In the genomic region with DNA sequence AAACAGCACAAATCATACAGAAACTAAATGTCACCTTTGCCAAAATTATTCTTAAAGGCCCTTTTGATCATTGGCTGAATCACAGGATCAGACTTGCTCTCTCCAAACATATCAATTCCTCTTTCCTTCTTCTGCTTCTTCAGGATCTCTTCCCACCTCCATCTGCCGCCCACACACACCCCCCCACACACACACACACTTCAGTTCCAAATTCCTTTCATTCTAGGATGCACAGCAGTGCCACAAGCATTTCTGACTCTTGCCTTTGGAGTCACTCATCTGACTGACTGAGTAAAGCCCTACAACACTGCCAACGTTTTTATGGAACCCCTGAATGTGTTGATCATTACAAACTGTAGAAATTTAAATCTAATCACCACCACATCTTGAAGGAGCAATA, we compare ENCODE assay signal across 24 cellular contexts. TPM values are rescaled to one million over a fixed set of nuclear protein-coding genes. Genes with fewer than 3 reads are reported as not detected.
DNase-seq lines count a peak whose midpoint lies in the region; ATAC-seq, FAIRE-seq and TF ChIP-seq lines count a peak whose summit lies in the region.
"Had no signal": no experiment of that assay in that cellular context is flagged by ENCODE, and none has a peak within 500 bp of the region (broad histone marks: within the 10 kb centered on the region; RNA-seq: fewer than 3 reads in every experiment).

No MANE protein-coding gene starts in this region.

- DNase-seq in NCI-H2171 treated with DMSO at 0.1 percent for 48 hours (lab: John Stamatoyannopoulos, UW) (peak; percentile 61), NCI-H2171 (lab: John Stamatoyannopoulos, UW) (no peak), WTC11 (ENCODE audit: low spot score) (no peak), hepatic stellate cell (ENCODE audit: low spot score) (peak; percentile 20), urothelium cell line (ENCODE audit: low spot score) (peak; percentile 59), dorsolateral prefrontal cortex (no peak), HuH-7.5 (ENCODE audit: low spot score) (no peak)
- DNase-seq: activated B cell treated with CpG ODN at 0.5 μM for 24 hours; activated CD8-positive, alpha-beta T cell treated with anti-CD3 and anti-CD28 coated beads for 36 hours; adrenal gland; DMS 273 treated with DMSO at 0.1 percent for 48 hours; GDM1; glutamatergic neuron; Karpas-422; NCI-H1105; NCI-H2029 treated with DMSO at 0.1 percent for 48 hours; NCI-H510A; NK-92 treated with Interleukin-12 subunit alpha and Interleukin-12 subunit beta, amount 100 ng/mL, for 24 hours; T-helper 2 cell; upper lobe of right lung had no signal

- intact Hi-C loops in dorsolateral prefrontal cortex (cut with DNase I), result no loop called here

- no peaks in the 10 kb centered on the region for H3K9me3 Mint-ChIP-seq in WTC11
- H3K9me3 Mint-ChIP-seq: activated B cell treated with CpG ODN at 0.5 μM for 24 hours; activated CD8-positive, alpha-beta T cell treated with anti-CD3 and anti-CD28 coated beads for 36 hours had no signal

- no peaks in the 10 kb centered on the region for H3K36me3 Mint-ChIP-seq in WTC11

- 0 out of 2 replicates have a peak overlapping the region, but pooled peaks have one; percentile 34 for H3K27ac Mint-ChIP-seq in WTC11
- H3K27ac Mint-ChIP-seq: activated B cell treated with CpG ODN at 0.5 μM for 24 hours; activated CD8-positive, alpha-beta T cell treated with anti-CD3 and anti-CD28 coated beads for 36 hours had no signal

- no peak overlapping the region for H3K4me3 ChIP-seq in dorsolateral prefrontal cortex
- H3K4me3 ChIP-seq: adrenal gland, lung, upper lobe of right lung had no signal

- H3K27me3 Mint-ChIP-seq in WTC11 (ENCODE audit: low read depth), result no peaks in the 10 kb centered on the region
- H3K27me3 Mint-ChIP-seq: activated CD8-positive, alpha-beta T cell treated with anti-CD3 and anti-CD28 coated beads for 36 hours had no signal

- POLR2A ChIA-PET in WTC11 (lab: Charles Lee), result no interaction called here

- no peak for TF ChIP-seq CTCF in WTC11 (IDR thresholded peaks at IDR 0.05)
- no peak for TF ChIP-seq CTCF in dorsolateral prefrontal cortex (IDR thresholded peaks at IDR 0.05 in 54 of 56, conservative IDR thresholded peaks at IDR 0.05 in 2 of 56; ENCODE audit: low read depth in 1 of 56, partially characterized antibody in 56 of 56)

- H3K4me1 Mint-ChIP-seq in WTC11, result peaks cover 15% of the 10 kb centered on the region
- H3K4me1 Mint-ChIP-seq: activated B cell treated with CpG ODN at 0.5 μM for 24 hours had no signal

- H3K4me3 Mint-ChIP-seq in WTC11, result no peak overlapping the region
- H3K4me3 Mint-ChIP-seq: activated B cell treated with CpG ODN at 0.5 μM for 24 hours; activated CD8-positive, alpha-beta T cell treated with anti-CD3 and anti-CD28 coated beads for 36 hours had no signal

- ATAC-seq in WTC11 (no peak), HG02884 (IDR thresholded peaks at IDR 0.05; ENCODE audit: unreplicated experiment) (no peak)
- ATAC-seq: activated CD8-positive, alpha-beta T cell treated with anti-CD3 and anti-CD28 coated beads for 36 hours; Panc1; upper lobe of right lung had no signal

- H3K27me3 ChIP-seq in dorsolateral prefrontal cortex, result peaks cover 0 to 6% (median 0%) of the 10 kb centered on the region in 45 donors
- H3K27me3 ChIP-seq: adrenal gland, upper lobe of right lung had no signal

- CTCF ChIA-PET in WTC11 (lab: Charles Lee), result no interaction called here

- no peak for FAIRE-seq in urothelium cell line (lab: Jason Lieb, UNC)
- FAIRE-seq: A204.1 had no signal

- no peak overlapping the region for H3K27ac ChIP-seq in dorsolateral prefrontal cortex
- H3K27ac ChIP-seq: adrenal gland, upper lobe of right lung had no signal

TF ChIP-seq in WTC11, 78 proteins besides CTCF, POLR2A, EP300 and RAD21:
- TF ChIP-seq, protein P1, sequence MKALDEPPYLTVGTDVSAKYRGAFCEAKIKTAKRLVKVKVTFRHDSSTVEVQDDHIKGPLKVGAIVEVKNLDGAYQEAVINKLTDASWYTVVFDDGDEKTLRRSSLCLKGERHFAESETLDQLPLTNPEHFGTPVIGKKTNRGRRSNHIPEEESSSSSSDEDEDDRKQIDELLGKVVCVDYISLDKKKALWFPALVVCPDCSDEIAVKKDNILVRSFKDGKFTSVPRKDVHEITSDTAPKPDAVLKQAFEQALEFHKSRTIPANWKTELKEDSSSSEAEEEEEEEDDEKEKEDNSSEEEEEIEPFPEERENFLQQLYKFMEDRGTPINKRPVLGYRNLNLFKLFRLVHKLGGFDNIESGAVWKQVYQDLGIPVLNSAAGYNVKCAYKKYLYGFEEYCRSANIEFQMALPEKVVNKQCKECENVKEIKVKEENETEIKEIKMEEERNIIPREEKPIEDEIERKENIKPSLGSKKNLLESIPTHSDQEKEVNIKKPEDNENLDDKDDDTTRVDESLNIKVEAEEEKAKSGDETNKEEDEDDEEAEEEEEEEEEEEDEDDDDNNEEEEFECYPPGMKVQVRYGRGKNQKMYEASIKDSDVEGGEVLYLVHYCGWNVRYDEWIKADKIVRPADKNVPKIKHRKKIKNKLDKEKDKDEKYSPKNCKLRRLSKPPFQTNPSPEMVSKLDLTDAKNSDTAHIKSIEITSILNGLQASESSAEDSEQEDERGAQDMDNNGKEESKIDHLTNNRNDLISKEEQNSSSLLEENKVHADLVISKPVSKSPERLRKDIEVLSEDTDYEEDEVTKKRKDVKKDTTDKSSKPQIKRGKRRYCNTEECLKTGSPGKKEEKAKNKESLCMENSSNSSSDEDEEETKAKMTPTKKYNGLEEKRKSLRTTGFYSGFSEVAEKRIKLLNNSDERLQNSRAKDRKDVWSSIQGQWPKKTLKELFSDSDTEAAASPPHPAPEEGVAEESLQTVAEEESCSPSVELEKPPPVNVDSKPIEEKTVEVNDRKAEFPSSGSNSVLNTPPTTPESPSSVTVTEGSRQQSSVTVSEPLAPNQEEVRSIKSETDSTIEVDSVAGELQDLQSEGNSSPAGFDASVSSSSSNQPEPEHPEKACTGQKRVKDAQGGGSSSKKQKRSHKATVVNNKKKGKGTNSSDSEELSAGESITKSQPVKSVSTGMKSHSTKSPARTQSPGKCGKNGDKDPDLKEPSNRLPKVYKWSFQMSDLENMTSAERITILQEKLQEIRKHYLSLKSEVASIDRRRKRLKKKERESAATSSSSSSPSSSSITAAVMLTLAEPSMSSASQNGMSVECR (CRISPR knock-in tag; IDR thresholded peaks at IDR 0.05; ENCODE audit: borderline replicate concordance), result no peak
- TF ChIP-seq OVOL2 (CRISPR knock-in tag; IDR thresholded peaks at IDR 0.05; ENCODE audit: borderline replicate concordance) (no peak), TCF7 (CRISPR knock-in tag; IDR thresholded peaks at IDR 0.05; ENCODE audit: low read depth) (no peak)

RNA-seq across cellular contexts. Expression of a gene that starts 22.9 kb away (rescaled TPM):
- total RNA-seq in WTC11 (2021) (0.30 to 0.41 TPM (median 0.35 TPM) in 3 replicates), dorsolateral prefrontal cortex (1 to 10 TPM; 1.0 to 4.6 (median 2.4) TPM)
- total RNA-seq: activated B cell treated with CpG ODN at 0.5 μM for 24 hours; activated CD8-positive, alpha-beta T cell treated with anti-CD3 and anti-CD28 coated beads for 36 hours had no signal

Comparison
In these comparisons a context has a peak if more than half of its experiments do, and no peak if none do; other contexts are left out.
1. DNase-seq: peak in NCI-H2171 treated with DMSO at 0.1 percent for 48 hours (single experiment), hepatic stellate cell (single experiment) and urothelium cell line (single experiment); none in NCI-H2171 (single experiment), WTC11 (single experiment), dorsolateral prefrontal cortex (0 of 10) and HuH-7.5 (single experiment).